ENCODE assay signal across 24 cellular contexts in the genomic region with DNA sequence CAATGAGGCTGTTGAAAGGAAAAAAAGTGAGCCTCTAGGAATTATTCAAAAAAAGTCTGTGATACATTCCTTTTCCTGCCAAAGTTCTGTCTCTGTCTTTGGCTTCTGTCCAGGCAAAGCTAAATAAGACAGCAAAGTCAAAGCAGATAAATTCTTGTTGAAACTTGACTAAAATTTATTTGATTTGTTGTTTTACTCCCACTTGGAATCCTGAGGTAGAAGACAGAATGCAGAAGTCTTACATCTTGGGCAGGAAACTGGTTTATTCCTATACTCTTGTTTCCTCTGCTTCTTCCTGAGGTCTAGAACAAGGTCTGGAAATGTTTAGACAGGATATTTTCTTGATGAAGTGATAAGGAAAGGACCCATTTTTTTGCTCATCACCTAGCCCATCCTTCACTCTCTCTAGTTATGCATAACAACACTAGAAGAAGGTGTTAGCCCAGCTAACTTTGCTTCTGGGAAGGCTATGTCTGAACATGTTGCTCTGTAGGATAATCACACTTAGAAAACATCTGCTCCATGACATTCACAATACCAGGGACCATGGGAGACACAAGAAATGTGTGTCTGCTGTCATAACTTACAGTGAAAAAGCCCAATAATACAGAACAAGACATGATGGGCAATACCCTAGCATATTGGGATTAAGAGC. TPM values are rescaled to one million over a fixed set of nuclear protein-coding genes. Genes with fewer than 3 reads are reported as not detected.
A peak's percentile ranks its signal among the peaks of the same experiment; 100 is the strongest.
DNase-seq lines count a peak whose midpoint lies in the region; ATAC-seq, FAIRE-seq and TF ChIP-seq lines count a peak whose summit lies in the region.
"Had no signal": no experiment of that assay in that cellular context is flagged by ENCODE, and none has a peak within 500 bp of the region (broad histone marks: within the 10 kb centered on the region; RNA-seq: fewer than 3 reads in every experiment).

No MANE protein-coding gene starts in this region.

- H3K9me3 Mint-ChIP-seq in activated naive CD4-positive, alpha-beta T cell treated with anti-CD3 and anti-CD28 coated beads, Interleukin-2, amount 50 U/mL, for 72 hours, result no peaks in the 10 kb centered on the region
- H3K9me3 Mint-ChIP-seq: neural progenitor cell; stimulated activated naive B cell treated with anti-CD40 and anti-IgM and Interleukin-4, amounts not matched to agents 10 μg/mL and 1 μg/mL and 100 μg/mL, for 72 hours had no signal

- no peak overlapping the region for H3K4me2 ChIP-seq in K562 (ENCODE audit: insufficient read depth, low read length)
- no peak overlapping the region for H3K4me2 ChIP-seq in smooth muscle cell
- H3K4me2 ChIP-seq: BLaER1 treated with 17β-estradiol and CSF1 and Interleukin-3, amounts not matched to agents 10 nM and 100 nM; neural progenitor cell had no signal

- in situ Hi-C loops in K562 (cut with MboI), result no loop called here

- no peak for TF ChIP-seq EP300 in K562 (IDR thresholded peaks at IDR 0.05; ENCODE audit: low read length)

- H3K4me1 ChIP-seq in K562 (replicated peaks in 1 of 2; ENCODE audit: control insufficient read depth in 2 of 2, insufficient read depth in 2 of 2, low read length in 2 of 2) (peaks cover 0 to 4% of the 10 kb centered on the region in 2 experiments; a peak in 1 of 5 replicates), smooth muscle cell (ENCODE audit: low read depth) (no peaks in the 10 kb centered on the region)
- H3K4me1 ChIP-seq: BLaER1 treated with 17β-estradiol and CSF1 and Interleukin-3, amounts not matched to agents 10 nM and 100 nM; neural progenitor cell had no signal

- intact Hi-C loops in K562 (cut with micrococcal nuclease) (no loop called here), Right ventricle myocardium inferior (cut with DNase I) (no loop called here)

- no peaks in the 10 kb centered on the region for H4K20me1 ChIP-seq in K562 (replicated peaks; ENCODE audit: control insufficient read depth, insufficient read depth, low read length)
- no peaks in the 10 kb centered on the region for H4K20me1 ChIP-seq in smooth muscle cell (ENCODE audit: low read depth)

- peaks cover 15 to 19% of the 10 kb centered on the region in 2 donors for H3K36me3 Mint-ChIP-seq in activated naive CD4-positive, alpha-beta T cell treated with anti-CD3 and anti-CD28 coated beads, Interleukin-2, amount 50 U/mL, for 72 hours

- FAIRE-seq in K562 (lab: Jason Lieb, UNC), result no peak
- FAIRE-seq: H54, urothelium cell line had no signal

- no peak for TF ChIP-seq CTCF in K562 (IDR thresholded peaks at IDR 0.05 in 2 of 3, conservative IDR thresholded peaks at IDR 0.05 in 1 of 3; ENCODE audit: insufficient read depth in 2 of 3, low read depth in 1 of 3, low read length in 3 of 3)
- no peak for TF ChIP-seq CTCF in fibroblast of the aortic adventitia (IDR thresholded peaks at IDR 0.05; ENCODE audit: insufficient read depth, low read length)
- no peak for TF ChIP-seq CTCF in smooth muscle cell (IDR thresholded peaks at IDR 0.05; ENCODE audit: borderline replicate concordance, insufficient read depth, poor library complexity, severe bottlenecking)

- CTCF ChIA-PET in K562 (lab: Yijun Ruan, JAX; ENCODE audit: low intra/inter-chr PET ratio), result no interaction called here

- H3K79me2 ChIP-seq in K562 (ENCODE audit: control insufficient read depth, insufficient read depth, low read length) (no peaks in the 10 kb centered on the region), smooth muscle cell (ENCODE audit: low read depth) (no peaks in the 10 kb centered on the region)

- no peak for TF ChIP-seq RAD21 in K562 (CRISPR knock-in tag; conservative IDR thresholded peaks at IDR 0.05 in 1 of 2, IDR thresholded peaks at IDR 0.05 in 1 of 2)

- no peak for TF ChIP-seq POLR2A in K562 (conservative IDR thresholded peaks at IDR 0.05)

- H3K27ac ChIP-seq in K562 (ENCODE audit: extremely low read depth, low read depth, low read length) (no peak overlapping the region), smooth muscle cell (ENCODE audit: low read depth) (peak overlapping the region; percentile 26)
- H3K27ac ChIP-seq: BLaER1 treated with 17β-estradiol and CSF1 and Interleukin-3, amounts not matched to agents 10 nM and 100 nM; neural progenitor cell had no signal

- no peak for ATAC-seq in activated naive CD4-positive, alpha-beta T cell treated with anti-CD3 and anti-CD28 coated beads, Interleukin-2, amount 50 U/mL, for 72 hours
- ATAC-seq in K562 (no peak), Right ventricle myocardium inferior (no peak)
- ATAC-seq: activated CD8-positive, alpha-beta memory T cell treated with anti-CD3 and anti-CD28 coated beads, Interleukin-2, amount 10 ng/mL, durations not matched to agents 7 days and 5 days; left lobe of liver; mucosa of descending colon; stimulated activated naive B cell treated with anti-CD40 and anti-IgM and Interleukin-4, amounts not matched to agents 10 μg/mL and 1 μg/mL and 100 μg/mL, for 72 hours had no signal

- H3K4me3 ChIP-seq in K562, result no peak overlapping the region
- no peak overlapping the region for H3K4me3 ChIP-seq in fibroblast of the aortic adventitia (ENCODE audit: low read depth, low read length)
- H3K4me3 ChIP-seq in smooth muscle cell, result no peak overlapping the region
- H3K4me3 ChIP-seq: BLaER1 treated with 17β-estradiol and CSF1 and Interleukin-3, amounts not matched to agents 10 nM and 100 nM; esophagus muscularis mucosa; mucosa of descending colon; neural progenitor cell had no signal

- no peaks in the 10 kb centered on the region for H3K9me1 ChIP-seq in K562 (ENCODE audit: control insufficient read depth, insufficient read depth, low read length)

- no peak for DNase-seq in activated naive CD4-positive, alpha-beta T cell treated with anti-CD3 and anti-CD28 coated beads, Interleukin-2, amount 50 U/mL, for 72 hours (ENCODE audit: low spot score in 2 of 2)
- no peak for DNase-seq in activated naive CD4-positive, alpha-beta T cell treated with Interleukin-2 at 50 U/mL for 16 hours
- DNase-seq in K562 (ENCODE audit: extremely low read depth in 1 of 4, low spot score in 3 of 4), result no peak
- DNase-seq in fibroblast of the aortic adventitia (ENCODE audit: low read depth), result peak; percentile 60
- DNase-seq in smooth muscle cell (lab: John Stamatoyannopoulos, UW; ENCODE audit: unreplicated experiment), result no peak
- DNase-seq in Right ventricle myocardium inferior (ENCODE audit: missing footprints), result no peak
- no peak for DNase-seq in DMS114 treated with DMSO at 0.1 percent for 48 hours (lab: John Stamatoyannopoulos, UW; ENCODE audit: unreplicated experiment)
- DNase-seq in activated CD4-positive, alpha-beta T cell treated with anti-CD3 and anti-CD28 coated beads, Interleukin-2, amount 50 U/mL, for 48 hours, result no peak
- DNase-seq: activated CD8-positive, alpha-beta memory T cell treated with anti-CD3 and anti-CD28 coated beads, Interleukin-2, amount 10 ng/mL, durations not matched to agents 7 days and 5 days; amniotic stem cell; mucosa of descending colon; NCI-H1105; NCI-H2029 treated with DMSO at 0.1 percent for 48 hours; NCI-H226; NCI-H774; SHP77 treated with DMSO at 0.1 percent for 48 hours; stimulated activated CD4-positive, alpha-beta T cell treated with anti-CD3 and anti-CD28 coated beads, Interleukin-2, amount 100 ng/mL, for 24 hours; stimulated activated naive B cell treated with anti-CD40 and anti-IgM and Interleukin-4, amounts not matched to agents 10 μg/mL and 1 μg/mL and 100 μg/mL, for 72 hours had no signal

- H3K27me3 ChIP-seq in K562 (ENCODE audit: control insufficient read depth in 2 of 2, insufficient read depth in 2 of 2, low read length in 2 of 2) (no peaks in the 10 kb centered on the region), smooth muscle cell (ENCODE audit: low read depth) (no peaks in the 10 kb centered on the region)
- H3K27me3 ChIP-seq: BLaER1 treated with 17β-estradiol and CSF1 and Interleukin-3, amounts not matched to agents 10 nM and 100 nM; esophagus muscularis mucosa; neural progenitor cell had no signal

- H3K36me3 ChIP-seq in K562 (ENCODE audit: control insufficient read depth, insufficient read depth, low read length), result peaks cover 61% of the 10 kb centered on the region
- peaks cover 11% of the 10 kb centered on the region for H3K36me3 ChIP-seq in smooth muscle cell (ENCODE audit: low read depth)

- H3K9me3 ChIP-seq in K562 (replicated peaks; ENCODE audit: control insufficient read depth, insufficient read depth, low read depth, low read length) (no peaks in the 10 kb centered on the region), smooth muscle cell (replicated peaks; ENCODE audit: low read depth) (no peaks in the 10 kb centered on the region)
- H3K9me3 ChIP-seq: BLaER1 treated with 17β-estradiol and CSF1 and Interleukin-3, amounts not matched to agents 10 nM and 100 nM; esophagus muscularis mucosa; mucosa of descending colon had no signal

- BruUV-seq in K562 (replicated peaks; lab: Mats Ljungman, UMichigan), result no TSS peak

- no peaks in the 10 kb centered on the region for H3F3A ChIP-seq in smooth muscle cell (ENCODE audit: low read depth)

- H3K27ac Mint-ChIP-seq in activated naive CD4-positive, alpha-beta T cell treated with anti-CD3 and anti-CD28 coated beads, Interleukin-2, amount 50 U/mL, for 72 hours, result peak overlapping the region; percentile 41 to 65
- H3K27ac Mint-ChIP-seq: activated CD8-positive, alpha-beta memory T cell treated with anti-CD3 and anti-CD28 coated beads, Interleukin-2, amount 10 ng/mL, durations not matched to agents 7 days and 5 days; neural progenitor cell; stimulated activated naive B cell treated with anti-CD40 and anti-IgM and Interleukin-4, amounts not matched to agents 10 μg/mL and 1 μg/mL and 100 μg/mL, for 72 hours had no signal

- POLR2A ChIA-PET in K562 (lab: Yijun Ruan, JAX), result interaction anchor here (0.8 to 2.9 kb wide), 5 partner anchors 11 to 182 kb away, joined by 3 to 12 read pairs (median 5); a partner anchor contains a TSS

- H2AFZ ChIP-seq in K562 (ENCODE audit: low read depth, low read length) (no peak overlapping the region), smooth muscle cell (ENCODE audit: low read depth) (no peak overlapping the region)
- H2AFZ ChIP-seq: neural progenitor cell had no signal

- H3K9ac ChIP-seq in K562 (ENCODE audit: insufficient read depth in 1 of 2, low read depth in 2 of 2, low read length in 2 of 2), result no peak overlapping the region
- no peak overlapping the region for H3K9ac ChIP-seq in smooth muscle cell (ENCODE audit: low read depth)
- H3K9ac ChIP-seq: BLaER1 treated with 17β-estradiol and CSF1 and Interleukin-3, amounts not matched to agents 10 nM and 100 nM had no signal

RNA-seq across cellular contexts. Expression of a gene that starts 14.1 kb away (rescaled TPM):
- total RNA-seq in activated naive CD4-positive, alpha-beta T cell treated with anti-CD3 and anti-CD28 coated beads, Interleukin-2, amount 50 U/mL, for 72 hours, result 10 to 100 TPM; 23.5 to 35.6 TPM
- total RNA-seq in K562 (2011; cell fraction: chromatin; rRNA removed; ENCODE audit: low replicate concordance), result 64.6 and 106 TPM in 2 replicates
- total RNA-seq in K562 (2011; cell fraction: nucleolus; rRNA removed), result 55.3 and 74.2 TPM in 2 replicates
- total RNA-seq in K562 (2011; cell fraction: nucleoplasm; rRNA removed), result 39.4 and 48.6 TPM in 2 replicates
- total RNA-seq in K562 (2014; rRNA removed), result 32.7 and 38.1 TPM in 2 replicates
- 11.2 and 13.2 TPM in 2 replicates for total RNA-seq in K562 (2014; rRNA removed; fragmentation: Illumina TruSeq; extraction: Trizol)
- 19.0 and 20.0 TPM in 2 replicates for total RNA-seq in K562 (2015; rRNA removed; fragmentation: Illumina TruSeq; extraction: Trizol)
- total RNA-seq in K562 (2021), result 54.6 and 58.6 TPM in 2 replicates
- 13.2 and 23.4 TPM in 2 replicates for polyA plus RNA-seq in K562 (2011; rRNA removed)
- polyA plus RNA-seq in K562 (2011; cell fraction: cytosol; rRNA removed), result 19.3 and 29.6 TPM in 2 replicates
- 33.7 and 56.0 TPM in 2 replicates for polyA plus RNA-seq in K562 (2011; cell fraction: nucleus; rRNA removed)
- 27.1 and 39.5 TPM in 2 replicates for polyA plus RNA-seq in K562 (2012)
- 17.4 and 25.2 TPM in 2 replicates for polyA plus RNA-seq in K562 (2014; fragmentation: Illumina TruSeq; extraction: Trizol)
- polyA plus RNA-seq in K562 (2014; fragmentation: Nextera tagmentation; extraction: Ambion mirVana), result 1 to 10 TPM in 1 of 2 experiments, under 1 TPM in 1; 0.76 to 1.3 TPM
- polyA plus RNA-seq in K562 (2014; rRNA removed), result 25.5 and 37.8 TPM in 2 replicates
- polyA minus RNA-seq in K562 (2011; rRNA and poly(A)+ RNA removed), result 18.7 and 25.1 TPM in 2 replicates
- 23.8 and 33.7 TPM in 2 replicates for polyA minus RNA-seq in K562 (2011; cell fraction: cytosol; rRNA and poly(A)+ RNA removed)
- 27.5 and 33.3 TPM in 2 replicates for polyA minus RNA-seq in K562 (2011; cell fraction: nucleus; rRNA and poly(A)+ RNA removed)
- total RNA-seq in fibroblast of the aortic adventitia (ENCODE audit: low replicate concordance), result 15.5 and 31.9 TPM in 2 replicates
- total RNA-seq in smooth muscle cell, result 8.9 and 11.0 TPM in 2 replicates
- 5.0 and 7.0 TPM in 2 replicates for polyA plus RNA-seq in smooth muscle cell
- total RNA-seq in Right ventricle myocardium inferior, result 13.2 TPM

RNA-seq across cellular contexts. Expression of a gene that starts 34.0 kb away (rescaled TPM):
- total RNA-seq in activated naive CD4-positive, alpha-beta T cell treated with anti-CD3 and anti-CD28 coated beads, Interleukin-2, amount 50 U/mL, for 72 hours, result 1 to 10 TPM; 6.6 to 8.7 TPM
- total RNA-seq in K562 (2011; cell fraction: chromatin; rRNA removed; ENCODE audit: low replicate concordance), result 26.1 and 33.2 TPM in 2 replicates
- 19.9 and 24.3 TPM in 2 replicates for total RNA-seq in K562 (2011; cell fraction: nucleolus; rRNA removed)
- total RNA-seq in K562 (2011; cell fraction: nucleoplasm; rRNA removed), result 23.0 and 28.4 TPM in 2 replicates
- 10.4 and 15.0 TPM in 2 replicates for total RNA-seq in K562 (2014; rRNA removed)
- 10.8 and 12.3 TPM in 2 replicates for total RNA-seq in K562 (2014; rRNA removed; fragmentation: Illumina TruSeq; extraction: Trizol)
- 14.3 and 14.7 TPM in 2 replicates for total RNA-seq in K562 (2015; rRNA removed; fragmentation: Illumina TruSeq; extraction: Trizol)
- total RNA-seq in K562 (2021), result 17.1 and 18.6 TPM in 2 replicates
- 8.2 and 14.7 TPM in 2 replicates for polyA plus RNA-seq in K562 (2011; rRNA removed)
- polyA plus RNA-seq in K562 (2011; cell fraction: cytosol; rRNA removed), result 11.3 and 15.9 TPM in 2 replicates
- 16.7 and 19.8 TPM in 2 replicates for polyA plus RNA-seq in K562 (2011; cell fraction: nucleus; rRNA removed)
- 9.9 and 10.0 TPM in 2 replicates for polyA plus RNA-seq in K562 (2012)
- 10.8 and 10.9 TPM in 2 replicates for polyA plus RNA-seq in K562 (2014; fragmentation: Illumina TruSeq; extraction: Trizol)
- polyA plus RNA-seq in K562 (2014; fragmentation: Nextera tagmentation; extraction: Ambion mirVana), result 1 to 10 TPM; 4.0 to 4.4 TPM
- polyA plus RNA-seq in K562 (2014; rRNA removed), result 8.2 and 8.8 TPM in 2 replicates
- polyA minus RNA-seq in K562 (2011; rRNA and poly(A)+ RNA removed), result 19.2 and 27.6 TPM in 2 replicates
- polyA minus RNA-seq in K562 (2011; cell fraction: cytosol; rRNA and poly(A)+ RNA removed), result 13.0 and 15.8 TPM in 2 replicates
- polyA minus RNA-seq in K562 (2011; cell fraction: nucleus; rRNA and poly(A)+ RNA removed), result 17.2 and 25.7 TPM in 2 replicates
- 11.2 and 15.2 TPM in 2 replicates for total RNA-seq in fibroblast of the aortic adventitia (ENCODE audit: low replicate concordance)
- total RNA-seq in smooth muscle cell, result 12.4 and 15.1 TPM in 2 replicates
- polyA plus RNA-seq in smooth muscle cell, result 8.8 and 9.0 TPM in 2 replicates
- 7.0 TPM for total RNA-seq in Right ventricle myocardium inferior

RNA-seq across cellular contexts. Expression of a gene that starts 55.1 kb away (rescaled TPM):
- total RNA-seq in activated naive CD4-positive, alpha-beta T cell treated with anti-CD3 and anti-CD28 coated beads, Interleukin-2, amount 50 U/mL, for 72 hours, result under 1 TPM; 0.34 to 0.45 TPM
- total RNA-seq in K562 (2011; cell fraction: chromatin; rRNA removed; ENCODE audit: low replicate concordance), result 0.62 and 1.0 TPM in 2 replicates
- 0.50 and 0.66 TPM in 2 replicates for total RNA-seq in K562 (2011; cell fraction: nucleolus; rRNA removed)
- 0.66 TPM in 1 of 2 replicates, not detected in the other for total RNA-seq in K562 (2011; cell fraction: nucleoplasm; rRNA removed)
- total RNA-seq in K562 (2014; rRNA removed) (0.37 and 0.59 TPM in 2 replicates), K562 (2014; rRNA removed; fragmentation: Illumina TruSeq; extraction: Trizol) (0.36 and 0.48 TPM in 2 replicates), K562 (2015; rRNA removed; fragmentation: Illumina TruSeq; extraction: Trizol) (0.80 and 0.87 TPM in 2 replicates), K562 (2021) (0.49 and 0.66 TPM in 2 replicates), fibroblast of the aortic adventitia (ENCODE audit: low replicate concordance) (4.3 and 6.5 TPM in 2 replicates), smooth muscle cell (2.4 and 4.5 TPM in 2 replicates), Right ventricle myocardium inferior (0.60 TPM)
- polyA plus RNA-seq in K562 (2011; rRNA removed) (0.54 and 0.79 TPM in 2 replicates), K562 (2014; fragmentation: Illumina TruSeq; extraction: Trizol) (0.36 and 0.83 TPM in 2 replicates), K562 (2014; fragmentation: Nextera tagmentation; extraction: Ambion mirVana) (under 1 TPM; 0.03 to 0.31 TPM), K562 (2014; rRNA removed) (0.65 and 0.89 TPM in 2 replicates), smooth muscle cell (3.2 and 4.3 TPM in 2 replicates)
- 0.57 and 0.91 TPM in 2 replicates for polyA plus RNA-seq in K562 (2011; cell fraction: cytosol; rRNA removed)
- polyA plus RNA-seq in K562 (2011; cell fraction: nucleus; rRNA removed), result 0.20 and 0.22 TPM in 2 replicates
- 0.57 and 0.79 TPM in 2 replicates for polyA plus RNA-seq in K562 (2012)
- polyA minus RNA-seq in K562 (2011; rRNA and poly(A)+ RNA removed), result 0.49 and 1.3 TPM in 2 replicates
- polyA minus RNA-seq in K562 (2011; cell fraction: cytosol; rRNA and poly(A)+ RNA removed), result 1.5 TPM in 1 of 2 replicates, not detected in the other
- polyA minus RNA-seq in K562 (2011; cell fraction: nucleus; rRNA and poly(A)+ RNA removed), result 0.56 and 0.94 TPM in 2 replicates

RNA-seq across cellular contexts. Expression of a gene that starts 58.2 kb away (rescaled TPM):
- total RNA-seq in activated naive CD4-positive, alpha-beta T cell treated with anti-CD3 and anti-CD28 coated beads, Interleukin-2, amount 50 U/mL, for 72 hours, result 10 to 100 TPM; 12.1 to 13.3 TPM
- total RNA-seq in K562 (2011; cell fraction: chromatin; rRNA removed; ENCODE audit: low replicate concordance), result 27.2 and 40.3 TPM in 2 replicates
- 25.4 and 28.3 TPM in 2 replicates for total RNA-seq in K562 (2011; cell fraction: nucleolus; rRNA removed)
- 21.7 and 25.2 TPM in 2 replicates for total RNA-seq in K562 (2011; cell fraction: nucleoplasm; rRNA removed)
- 10.2 and 10.7 TPM in 2 replicates for total RNA-seq in K562 (2014; rRNA removed)
- 6.5 and 7.1 TPM in 2 replicates for total RNA-seq in K562 (2014; rRNA removed; fragmentation: Illumina TruSeq; extraction: Trizol)
- total RNA-seq in K562 (2015; rRNA removed; fragmentation: Illumina TruSeq; extraction: Trizol), result 5.6 and 6.3 TPM in 2 replicates
- total RNA-seq in K562 (2021), result 18.0 and 21.4 TPM in 2 replicates
- polyA plus RNA-seq in K562 (2011; rRNA removed), result 7.2 and 13.3 TPM in 2 replicates
- polyA plus RNA-seq in K562 (2011; cell fraction: cytosol; rRNA removed), result 5.8 and 8.6 TPM in 2 replicates
- 21.0 and 21.8 TPM in 2 replicates for polyA plus RNA-seq in K562 (2011; cell fraction: nucleus; rRNA removed)
- 13.3 and 14.1 TPM in 2 replicates for polyA plus RNA-seq in K562 (2012)
- 11.2 and 14.2 TPM in 2 replicates for polyA plus RNA-seq in K562 (2014; fragmentation: Illumina TruSeq; extraction: Trizol)
- polyA plus RNA-seq in K562 (2014; fragmentation: Nextera tagmentation; extraction: Ambion mirVana), result 1 to 10 TPM; 1.8 to 1.9 TPM
- 11.6 and 14.1 TPM in 2 replicates for polyA plus RNA-seq in K562 (2014; rRNA removed)
- polyA minus RNA-seq in K562 (2011; rRNA and poly(A)+ RNA removed), result 5.9 and 6.0 TPM in 2 replicates
- 4.8 and 5.8 TPM in 2 replicates for polyA minus RNA-seq in K562 (2011; cell fraction: cytosol; rRNA and poly(A)+ RNA removed)
- polyA minus RNA-seq in K562 (2011; cell fraction: nucleus; rRNA and poly(A)+ RNA removed), result 7.9 and 12.3 TPM in 2 replicates
- 5.6 and 14.3 TPM in 2 replicates for total RNA-seq in fibroblast of the aortic adventitia (ENCODE audit: low replicate concordance)
- 3.8 and 7.7 TPM in 2 replicates for total RNA-seq in smooth muscle cell
- 4.6 and 11.8 TPM in 2 replicates for polyA plus RNA-seq in smooth muscle cell
- 4.8 TPM for total RNA-seq in Right ventricle myocardium inferior
